Comparison of ENCODE assay signal across 15 cellular contexts in the genomic region with DNA sequence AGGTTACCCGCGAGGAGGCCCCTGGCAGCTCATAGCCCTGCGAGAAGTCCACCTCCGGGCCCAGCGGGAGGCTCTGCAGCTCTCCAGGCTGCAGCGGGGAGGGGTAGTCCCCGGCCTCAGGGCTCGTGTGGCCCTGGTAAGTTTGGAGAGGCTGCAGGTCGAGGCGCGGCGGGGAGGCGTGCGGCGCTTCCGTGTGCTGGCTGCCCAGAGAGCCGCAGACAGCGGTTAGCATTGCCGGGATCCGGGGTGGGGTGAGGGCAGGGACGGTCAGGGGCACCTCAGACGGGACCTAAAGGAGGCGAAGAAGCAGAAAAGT. TPM values are rescaled to one million over a fixed set of nuclear protein-coding genes. Genes with fewer than 3 reads are reported as not detected.
"Had no signal": no experiment of that assay in that cellular context is flagged by ENCODE, and none has a peak within 500 bp of the region (broad histone marks: within the 10 kb centered on the region; RNA-seq: fewer than 3 reads in every experiment).

No MANE protein-coding gene starts in this region.

- DNase-seq: activated CD4-positive, alpha-beta T cell treated with anti-CD3 and anti-CD28 coated beads, Interleukin-2, amount 50 U/mL, for 1 hour; activated naive CD8-positive, alpha-beta T cell treated with anti-CD3 and anti-CD28 coated beads for 36 hours; central memory CD4-positive, alpha-beta T cell; colonic mucosa; hippocampal formation had no signal

- H3K9me3 ChIP-seq: colonic mucosa, esophagus muscularis mucosa, prostate gland, suprapubic skin had no signal

- ATAC-seq: left lobe of liver; naive thymus-derived CD8-positive, alpha-beta T cell; right cardiac atrium had no signal

- H3K27ac ChIP-seq: colonic mucosa, esophagus muscularis mucosa, prostate gland, skin epidermis, suprapubic skin had no signal

- H3K36me3 ChIP-seq: colonic mucosa, esophagus muscularis mucosa, prostate gland, suprapubic skin had no signal

- FAIRE-seq: islet of Langerhans had no signal

- H3K4me3 ChIP-seq: colonic mucosa, esophagus muscularis mucosa, prostate gland, skin epidermis, suprapubic skin had no signal

RNA-seq across cellular contexts. Expression of a gene that starts 2.8 kb away (rescaled TPM):
- total RNA-seq: activated naive CD8-positive, alpha-beta T cell treated with anti-CD3 and anti-CD28 coated beads for 36 hours had no signal

RNA-seq across cellular contexts. Expression of a gene that starts 16.7 kb away (rescaled TPM):
- total RNA-seq: glomerular endothelial cell, lung microvascular endothelial cell, suprapubic skin had no signal
